ENCODE assay signal across 25 cellular contexts in genomic region chr9:113787871-113788270, GRCh38.
"Had no signal": no experiment of that assay in that cellular context is flagged by ENCODE, and none has a peak within 500 bp of the region (broad histone marks: within the 10 kb centered on the region; RNA-seq: fewer than 3 reads in every experiment).

No MANE protein-coding gene starts in this region.

- H3K4me1 ChIP-seq: esophagus muscularis mucosa, foreskin keratinocyte, heart left ventricle, left ventricle myocardium inferior, parathyroid adenoma, tibial nerve had no signal

- H3K9me3 ChIP-seq: tibial nerve had no signal

- H3K27me3 ChIP-seq: tibial nerve had no signal

- H3K36me3 ChIP-seq: esophagus muscularis mucosa, heart left ventricle, left ventricle myocardium inferior, tibial nerve had no signal

- H3K27ac Mint-ChIP-seq: activated CD4-positive, alpha-beta memory T cell treated with anti-CD3 and anti-CD28 coated beads for 36 hours; activated CD4-positive, alpha-beta T cell treated with anti-CD3 and anti-CD28 coated beads, Interleukin-2, amount 10 ng/mL, durations not matched to agents 24 days and 14 days; activated naive CD4-positive, alpha-beta T cell treated with anti-CD3 and anti-CD28 coated beads, Interleukin-2, amount 10 ng/mL, durations not matched to agents 7 days and 5 days; activated T-cell treated with anti-CD3 and anti-CD28 coated beads, Interleukin-2, amount 50 U/mL, for 24 hours had no signal

- H3K36me3 Mint-ChIP-seq: activated CD4-positive, alpha-beta memory T cell treated with anti-CD3 and anti-CD28 coated beads for 36 hours; activated naive CD4-positive, alpha-beta T cell treated with anti-CD3 and anti-CD28 coated beads, Interleukin-2, amount 10 ng/mL, durations not matched to agents 7 days and 5 days had no signal

- H3K4me1 Mint-ChIP-seq: activated CD4-positive, alpha-beta T cell treated with anti-CD3 and anti-CD28 coated beads, Interleukin-2, amount 10 ng/mL, durations not matched to agents 24 days and 14 days; activated naive CD4-positive, alpha-beta T cell treated with anti-CD3 and anti-CD28 coated beads, Interleukin-2, amount 10 ng/mL, durations not matched to agents 7 days and 5 days had no signal

- DNase-seq: activated CD4-positive, alpha-beta memory T cell treated with anti-CD3 and anti-CD28 coated beads for 36 hours; activated CD4-positive, alpha-beta T cell treated with anti-CD3 and anti-CD28 coated beads, Interleukin-2, amount 10 ng/mL, durations not matched to agents 24 days and 14 days; activated CD4-positive, CD25-positive, alpha-beta regulatory T cell treated with anti-CD3 and anti-CD28 coated beads, Interleukin-2, amount 50 U/mL, for 72 hours; activated CD8-positive, alpha-beta memory T cell treated with anti-CD3 and anti-CD28 coated beads, Interleukin-2, amount 50 U/mL, for 48 hours; activated gamma-delta T cell; activated naive CD4-positive, alpha-beta T cell treated with anti-CD3 and anti-CD28 coated beads, Interleukin-2, amount 10 ng/mL, durations not matched to agents 7 days and 5 days; activated T-cell treated with anti-CD3 and anti-CD28 coated beads, Interleukin-2, amount 50 U/mL, for 24 hours; amniotic stem cell; caudate nucleus; cortex of kidney; foreskin keratinocyte; heart left ventricle; hypothalamus; left ventricle myocardium inferior; nucleus accumbens; right cardiac atrium; stimulated activated CD4-positive, alpha-beta T cell treated with anti-CD3 and anti-CD28 coated beads, Interleukin-15, amount 100 ng/mL, for 24 hours; stimulated activated CD4-positive, alpha-beta T cell treated with anti-CD3 and anti-CD28 coated beads, Interleukin-2, amount 100 ng/mL, for 24 hours; stimulated activated naive CD4-positive, alpha-beta T cell; T-helper 9 cell had no signal

- H3K9me3 Mint-ChIP-seq: activated CD4-positive, alpha-beta memory T cell treated with anti-CD3 and anti-CD28 coated beads for 36 hours; activated CD4-positive, alpha-beta T cell treated with anti-CD3 and anti-CD28 coated beads, Interleukin-2, amount 10 ng/mL, durations not matched to agents 24 days and 14 days; activated naive CD4-positive, alpha-beta T cell treated with anti-CD3 and anti-CD28 coated beads, Interleukin-2, amount 10 ng/mL, durations not matched to agents 7 days and 5 days; activated T-cell treated with anti-CD3 and anti-CD28 coated beads, Interleukin-2, amount 50 U/mL, for 24 hours had no signal

- H3K4me3 Mint-ChIP-seq: activated CD4-positive, alpha-beta memory T cell treated with anti-CD3 and anti-CD28 coated beads for 36 hours; activated CD4-positive, alpha-beta T cell treated with anti-CD3 and anti-CD28 coated beads, Interleukin-2, amount 10 ng/mL, durations not matched to agents 24 days and 14 days; activated naive CD4-positive, alpha-beta T cell treated with anti-CD3 and anti-CD28 coated beads, Interleukin-2, amount 10 ng/mL, durations not matched to agents 7 days and 5 days; activated T-cell treated with anti-CD3 and anti-CD28 coated beads, Interleukin-2, amount 50 U/mL, for 24 hours had no signal

- H3K9ac ChIP-seq: parathyroid adenoma had no signal

- H3K4me3 ChIP-seq: esophagus muscularis mucosa, heart left ventricle, left ventricle myocardium inferior, lung, tibial nerve had no signal

- H3K27ac ChIP-seq: esophagus muscularis mucosa, foreskin keratinocyte, heart left ventricle, left ventricle myocardium inferior, parathyroid adenoma, tibial nerve, VCaP had no signal

- ATAC-seq: foreskin keratinocyte, heart left ventricle, right cardiac atrium had no signal
